Comparison of ENCODE assay signal across 10 cellular contexts in the genomic region with DNA sequence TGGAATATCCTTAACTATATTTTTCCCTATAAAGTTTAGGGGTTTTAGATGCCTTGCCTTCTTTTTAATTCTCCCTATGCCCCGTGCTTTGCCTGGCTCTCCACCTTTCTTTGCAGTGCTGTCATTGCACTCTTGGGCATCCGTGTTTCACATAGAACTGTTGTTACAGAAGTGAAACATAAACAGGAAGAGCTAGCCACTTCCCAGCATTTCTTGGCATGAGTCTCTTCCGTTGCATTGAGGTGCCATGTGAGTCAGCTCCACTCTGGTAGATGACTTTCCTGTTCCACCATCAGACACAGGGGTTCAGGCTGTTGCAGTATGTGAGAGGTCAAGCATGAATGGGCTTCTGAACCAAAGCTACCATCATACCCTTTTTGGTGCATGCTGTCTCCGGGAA.
DNase-seq lines count a peak whose midpoint lies in the region; ATAC-seq and TF ChIP-seq lines count a peak whose summit lies in the region.
"Had no signal": no experiment of that assay in that cellular context is flagged by ENCODE, and none has a peak within 500 bp of the region (broad histone marks: within the 10 kb centered on the region; RNA-seq: fewer than 3 reads in every experiment).

No MANE protein-coding gene starts in this region.

- CTCF ChIA-PET in activated CD4-positive, alpha-beta memory T cell treated with anti-CD3 and anti-CD28 coated beads, Interleukin-2, amount 10 ng/mL, durations not matched to agents 7 days and 5 days (lab: Charles Lee): interaction anchor here (0.8 to 2.6 kb wide), 10 partner anchors 9 to 117 kb away, joined by 3 to 25 read pairs (median 4); no protein-coding TSS in a partner anchor

- TF ChIP-seq CTCF in GM13977 (IDR thresholded peaks at IDR 0.05; ENCODE audit: extremely low read depth, insufficient read depth, missing control alignments) (no peak), cardiac muscle cell (IDR thresholded peaks at IDR 0.05; ENCODE audit: low read depth, low read length) (peak; percentile 45)

- H3K4me1 ChIP-seq in cardiac muscle cell (ENCODE audit: low read depth): peaks cover 14% of the 10 kb centered on the region
- H3K4me1 ChIP-seq: parathyroid adenoma had no signal

- H3K36me3 ChIP-seq in cardiac muscle cell: no peaks in the 10 kb centered on the region

- no peak overlapping the region for H3K27ac ChIP-seq in cardiac muscle cell
- H3K27ac ChIP-seq: parathyroid adenoma had no signal

- H3K27me3 ChIP-seq in cardiac muscle cell: no peaks in the 10 kb centered on the region

- no peak overlapping the region for H3K4me3 ChIP-seq in cardiac muscle cell

- no peaks in the 10 kb centered on the region for H3K36me3 Mint-ChIP-seq in activated CD4-positive, alpha-beta memory T cell treated with anti-CD3 and anti-CD28 coated beads, Interleukin-2, amount 10 ng/mL, durations not matched to agents 7 days and 5 days (ENCODE audit: low read depth)

- DNase-seq in GM13977 (ENCODE audit: low spot score) (peak; percentile 11), HT-29 (ENCODE audit: low spot score) (peak; percentile 79), cardiac muscle cell (ENCODE audit: low read depth in 1 of 2, low spot score in 1 of 2) (peak in 1 of 2 donors; percentile 95), NCI-H1092 (lab: John Stamatoyannopoulos, UW) (no peak), NCI-H2081 treated with DMSO at 0.1 percent for 48 hours (lab: John Stamatoyannopoulos, UW) (no peak)
- peak; percentile 66 for DNase-seq in activated CD4-positive, alpha-beta memory T cell treated with anti-CD3 and anti-CD28 coated beads, Interleukin-2, amount 10 ng/mL, durations not matched to agents 7 days and 5 days
- peak; percentile 4 for DNase-seq in stimulated activated naive CD8-positive, alpha-beta T cell treated with anti-CD3 and anti-CD28 coated beads, Interleukin-15, Interleukin-2, amounts not matched to agents 100 U/mL and 50 U/mL, for 24 hours
- DNase-seq: activated B cell treated with CpG ODN at 0.5 μM for 24 hours had no signal

- peak overlapping the region; percentile 55 for H3K4me3 Mint-ChIP-seq in activated CD4-positive, alpha-beta memory T cell treated with anti-CD3 and anti-CD28 coated beads, Interleukin-2, amount 10 ng/mL, durations not matched to agents 7 days and 5 days
- H3K4me3 Mint-ChIP-seq: activated B cell treated with CpG ODN at 0.5 μM for 24 hours had no signal

- H3K9me3 Mint-ChIP-seq in activated CD4-positive, alpha-beta memory T cell treated with anti-CD3 and anti-CD28 coated beads, Interleukin-2, amount 10 ng/mL, durations not matched to agents 7 days and 5 days: peaks cover 1% of the 10 kb centered on the region
- H3K9me3 Mint-ChIP-seq: activated B cell treated with CpG ODN at 0.5 μM for 24 hours had no signal

- H3K27ac Mint-ChIP-seq in activated CD4-positive, alpha-beta memory T cell treated with anti-CD3 and anti-CD28 coated beads, Interleukin-2, amount 10 ng/mL, durations not matched to agents 7 days and 5 days: peak overlapping the region; percentile 63
- H3K27ac Mint-ChIP-seq: activated B cell treated with CpG ODN at 0.5 μM for 24 hours had no signal

- peaks cover 42% of the 10 kb centered on the region for H3K4me1 Mint-ChIP-seq in activated CD4-positive, alpha-beta memory T cell treated with anti-CD3 and anti-CD28 coated beads, Interleukin-2, amount 10 ng/mL, durations not matched to agents 7 days and 5 days

- no peaks in the 10 kb centered on the region for H3K9me3 ChIP-seq in cardiac muscle cell (ENCODE audit: low read depth)

- peak; percentile 81 for ATAC-seq in stimulated activated naive CD8-positive, alpha-beta T cell treated with anti-CD3 and anti-CD28 coated beads, Interleukin-15, Interleukin-2, amounts not matched to agents 100 U/mL and 50 U/mL, for 24 hours
- ATAC-seq in HG03025 (IDR thresholded peaks at IDR 0.05; ENCODE audit: low FRiP score, unreplicated experiment): no peak

- in situ Hi-C loops in GM13977 (cut with MboI; ENCODE audit: low pct_unique_long_range_greater_than_20kb, low sequenced_read_pairs, unreplicated experiment): no loop called here

- POLR2A ChIA-PET in activated CD4-positive, alpha-beta memory T cell treated with anti-CD3 and anti-CD28 coated beads, Interleukin-2, amount 10 ng/mL, durations not matched to agents 7 days and 5 days (lab: Charles Lee): interaction anchor here (1.0 to 1.6 kb wide), 5 partner anchors 8 to 63 kb away, joined by 3 to 12 read pairs (median 4); no protein-coding TSS in a partner anchor

- H3K27me3 Mint-ChIP-seq in activated CD4-positive, alpha-beta memory T cell treated with anti-CD3 and anti-CD28 coated beads, Interleukin-2, amount 10 ng/mL, durations not matched to agents 7 days and 5 days: peaks cover 6% of the 10 kb centered on the region
- H3K27me3 Mint-ChIP-seq: activated B cell treated with CpG ODN at 0.5 μM for 24 hours had no signal

Comparison
In these comparisons a context has a peak if more than half of its experiments do, and no peak if none do; other contexts are left out.
1. DNase-seq: peak in GM13977 (single experiment), HT-29 (single experiment), activated CD4-positive, alpha-beta memory T cell treated with anti-CD3 and anti-CD28 coated beads, Interleukin-2, amount 10 ng/mL, durations not matched to agents 7 days and 5 days (single experiment) and stimulated activated naive CD8-positive, alpha-beta T cell treated with anti-CD3 and anti-CD28 coated beads, Interleukin-15, Interleukin-2, amounts not matched to agents 100 U/mL and 50 U/mL, for 24 hours (single experiment); none in NCI-H1092 (single experiment) and NCI-H2081 treated with DMSO at 0.1 percent for 48 hours (single experiment).